1 cellular context compared by ENCODE assay signal in the genomic region with DNA sequence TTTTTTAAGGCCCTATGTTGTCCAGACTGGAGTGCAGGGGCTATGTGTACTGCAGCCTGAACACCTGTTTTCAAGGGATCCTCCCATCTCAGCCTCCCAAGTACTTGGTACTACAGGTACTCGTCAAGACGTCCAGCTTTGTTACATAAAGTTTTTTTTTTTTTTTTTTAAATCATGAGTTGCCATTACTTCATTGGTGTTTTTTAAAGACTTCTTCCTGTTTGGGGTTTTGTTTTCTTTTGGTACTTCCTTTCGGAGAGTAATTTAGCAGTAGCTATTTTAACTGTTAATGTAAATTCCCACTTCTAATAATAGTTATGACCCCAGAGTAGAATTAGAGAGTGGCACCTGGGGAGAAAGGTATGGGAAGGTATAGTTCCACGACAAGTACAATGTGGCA.
A peak's percentile ranks its signal among the peaks of the same experiment; 100 is the strongest.
TF ChIP-seq lines count a peak whose summit lies in the region.

No MANE protein-coding gene starts in this region.

TF ChIP-seq in K562, 482 proteins besides CTCF, POLR2A, EP300 and RAD21:
- TF ChIP-seq CSDE1 (IDR thresholded peaks at IDR 0.05) (no peak), RFX7 (CRISPR knock-in tag; IDR thresholded peaks at IDR 0.05) (no peak), ZNF354B (CRISPR knock-in tag; IDR thresholded peaks at IDR 0.05) (no peak), ZSCAN29 (IDR thresholded peaks at IDR 0.05) (no peak), FUS (optimal IDR thresholded peaks at IDR 0.05; ENCODE audit: low read depth, low read length) (no peak)
- TF ChIP-seq, protein P1, sequence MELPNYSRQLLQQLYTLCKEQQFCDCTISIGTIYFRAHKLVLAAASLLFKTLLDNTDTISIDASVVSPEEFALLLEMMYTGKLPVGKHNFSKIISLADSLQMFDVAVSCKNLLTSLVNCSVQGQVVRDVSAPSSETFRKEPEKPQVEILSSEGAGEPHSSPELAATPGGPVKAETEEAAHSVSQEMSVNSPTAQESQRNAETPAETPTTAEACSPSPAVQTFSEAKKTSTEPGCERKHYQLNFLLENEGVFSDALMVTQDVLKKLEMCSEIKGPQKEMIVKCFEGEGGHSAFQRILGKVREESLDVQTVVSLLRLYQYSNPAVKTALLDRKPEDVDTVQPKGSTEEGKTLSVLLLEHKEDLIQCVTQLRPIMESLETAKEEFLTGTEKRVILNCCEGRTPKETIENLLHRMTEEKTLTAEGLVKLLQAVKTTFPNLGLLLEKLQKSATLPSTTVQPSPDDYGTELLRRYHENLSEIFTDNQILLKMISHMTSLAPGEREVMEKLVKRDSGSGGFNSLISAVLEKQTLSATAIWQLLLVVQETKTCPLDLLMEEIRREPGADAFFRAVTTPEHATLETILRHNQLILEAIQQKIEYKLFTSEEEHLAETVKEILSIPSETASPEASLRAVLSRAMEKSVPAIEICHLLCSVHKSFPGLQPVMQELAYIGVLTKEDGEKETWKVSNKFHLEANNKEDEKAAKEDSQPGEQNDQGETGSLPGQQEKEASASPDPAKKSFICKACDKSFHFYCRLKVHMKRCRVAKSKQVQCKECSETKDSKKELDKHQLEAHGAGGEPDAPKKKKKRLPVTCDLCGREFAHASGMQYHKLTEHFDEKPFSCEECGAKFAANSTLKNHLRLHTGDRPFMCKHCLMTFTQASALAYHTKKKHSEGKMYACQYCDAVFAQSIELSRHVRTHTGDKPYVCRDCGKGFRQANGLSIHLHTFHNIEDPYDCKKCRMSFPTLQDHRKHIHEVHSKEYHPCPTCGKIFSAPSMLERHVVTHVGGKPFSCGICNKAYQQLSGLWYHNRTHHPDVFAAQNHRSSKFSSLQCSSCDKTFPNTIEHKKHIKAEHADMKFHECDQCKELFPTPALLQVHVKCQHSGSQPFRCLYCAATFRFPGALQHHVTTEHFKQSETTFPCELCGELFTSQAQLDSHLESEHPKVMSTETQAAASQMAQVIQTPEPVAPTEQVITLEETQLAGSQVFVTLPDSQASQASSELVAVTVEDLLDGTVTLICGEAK (IDR thresholded peaks at IDR 0.05): peak; percentile 70
- TF ChIP-seq, protein P1 (CRISPR knock-in tag; IDR thresholded peaks at IDR 0.05): peak; percentile 57; the same call in 1 of the 2 replicates
